Comparison of ENCODE assay signal across 1 cellular context in the genomic region with DNA sequence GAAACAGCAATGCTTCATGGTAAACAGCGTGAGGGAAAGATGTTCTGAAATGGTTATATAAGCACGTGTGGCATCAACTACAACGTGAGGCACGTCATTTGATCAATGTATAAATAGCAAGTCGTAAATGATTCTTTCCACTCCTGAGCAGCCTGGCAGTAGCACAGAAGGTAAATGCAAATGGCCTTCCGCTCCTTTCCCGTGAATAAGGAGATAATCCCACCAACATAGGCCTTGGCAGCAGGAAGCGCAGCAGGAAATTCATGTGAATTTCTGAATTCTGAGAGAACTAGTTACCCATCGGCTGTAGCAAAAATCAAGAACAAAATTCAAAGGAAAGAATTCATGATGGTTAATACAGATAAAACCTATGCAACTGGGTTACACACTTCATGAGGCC.
TF ChIP-seq lines count a peak whose summit lies in the region.

No MANE protein-coding gene starts in this region.

TF ChIP-seq in IMR-90, 13 proteins besides CTCF, POLR2A, EP300 and RAD21:
- no peak for TF ChIP-seq CEBPB (IDR thresholded peaks at IDR 0.05; ENCODE audit: low read depth, low read length)
- no peak for TF ChIP-seq FOS (IDR thresholded peaks at IDR 0.05; ENCODE audit: low read depth, low read length)
- no peak for TF ChIP-seq MXI1 (IDR thresholded peaks at IDR 0.05; ENCODE audit: borderline replicate concordance, low read depth, low read length)
- no peak for TF ChIP-seq BHLHE40 (IDR thresholded peaks at IDR 0.05; ENCODE audit: low read depth, low read length)
- TF ChIP-seq SMC3 (IDR thresholded peaks at IDR 0.05; ENCODE audit: low read depth, low read length) = no peak
- TF ChIP-seq, protein P1, sequence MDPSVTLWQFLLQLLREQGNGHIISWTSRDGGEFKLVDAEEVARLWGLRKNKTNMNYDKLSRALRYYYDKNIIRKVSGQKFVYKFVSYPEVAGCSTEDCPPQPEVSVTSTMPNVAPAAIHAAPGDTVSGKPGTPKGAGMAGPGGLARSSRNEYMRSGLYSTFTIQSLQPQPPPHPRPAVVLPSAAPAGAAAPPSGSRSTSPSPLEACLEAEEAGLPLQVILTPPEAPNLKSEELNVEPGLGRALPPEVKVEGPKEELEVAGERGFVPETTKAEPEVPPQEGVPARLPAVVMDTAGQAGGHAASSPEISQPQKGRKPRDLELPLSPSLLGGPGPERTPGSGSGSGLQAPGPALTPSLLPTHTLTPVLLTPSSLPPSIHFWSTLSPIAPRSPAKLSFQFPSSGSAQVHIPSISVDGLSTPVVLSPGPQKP (IDR thresholded peaks at IDR 0.05; ENCODE audit: borderline replicate concordance, low read depth, low read length) = no peak
- no peak for TF ChIP-seq CHD1 (IDR thresholded peaks at IDR 0.05; ENCODE audit: low read depth, low read length)
- no peak for TF ChIP-seq RCOR1 (IDR thresholded peaks at IDR 0.05; ENCODE audit: insufficient replicate concordance, low read length)
- no peak for TF ChIP-seq RFX5 (IDR thresholded peaks at IDR 0.05; ENCODE audit: low read depth, low read length)
- TF ChIP-seq, protein P2, sequence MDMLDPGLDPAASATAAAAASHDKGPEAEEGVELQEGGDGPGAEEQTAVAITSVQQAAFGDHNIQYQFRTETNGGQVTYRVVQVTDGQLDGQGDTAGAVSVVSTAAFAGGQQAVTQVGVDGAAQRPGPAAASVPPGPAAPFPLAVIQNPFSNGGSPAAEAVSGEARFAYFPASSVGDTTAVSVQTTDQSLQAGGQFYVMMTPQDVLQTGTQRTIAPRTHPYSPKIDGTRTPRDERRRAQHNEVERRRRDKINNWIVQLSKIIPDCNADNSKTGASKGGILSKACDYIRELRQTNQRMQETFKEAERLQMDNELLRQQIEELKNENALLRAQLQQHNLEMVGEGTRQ (IDR thresholded peaks at IDR 0.05; ENCODE audit: low read depth, low read length) = no peak
- TF ChIP-seq NFE2L2 (IDR thresholded peaks at IDR 0.05; ENCODE audit: low read depth, low read length) = no peak
